ENCODE assay signal across 25 cellular contexts in genomic region chr14:103737432-103738045, GRCh38. TPM values are rescaled to one million over a fixed set of nuclear protein-coding genes. Genes with fewer than 3 reads are reported as not detected.
DNase-seq lines count a peak whose midpoint lies in the region; ATAC-seq, FAIRE-seq and TF ChIP-seq lines count a peak whose summit lies in the region.
"Had no signal": no experiment of that assay in that cellular context is flagged by ENCODE, and none has a peak within 500 bp of the region (broad histone marks: within the 10 kb centered on the region; RNA-seq: fewer than 3 reads in every experiment).

No MANE protein-coding gene starts in this region.

- no peak for FAIRE-seq in H1 (lab: Jason Lieb, UNC)
- FAIRE-seq: GM12891 had no signal

- peaks cover 0 to 6% of the 10 kb centered on the region in 2 experiments for H4K20me1 ChIP-seq in H1 (replicated peaks in 1 of 2; ENCODE audit: control insufficient read depth in 1 of 2, insufficient read depth in 2 of 2, low read length in 2 of 2)

- H3K36me3 Mint-ChIP-seq in WTC11 = peaks cover 17% of the 10 kb centered on the region

- no peak overlapping the region for H3K4me2 ChIP-seq in H1 (ENCODE audit: insufficient read depth in 1 of 2, low read depth in 2 of 2, low read length in 2 of 2)
- no peak overlapping the region for H3K4me2 ChIP-seq in neuronal stem cell (ENCODE audit: insufficient read depth, low read length, poor library complexity, severe bottlenecking)

- H4K91ac ChIP-seq in H1 (replicated peaks; ENCODE audit: insufficient read length, low read length) (no peak overlapping the region), neuronal stem cell (ENCODE audit: low read depth, low read length, poor library complexity) (no peak overlapping the region)

- WGBS in H1 (ENCODE audit: extremely low coverage in 1 of 2, insufficient coverage in 1 of 2, insufficient read length in 1 of 2, insufficient replicate concordance in 2 of 2, low coverage in 1 of 2, low lambda C conversion rate in 2 of 2, missing lambda C conversion rate in 1 of 2), 2 experiments = 92% methylated on average over 16 of the region's 16 CpGs; no CpG with 5 or more reads in 1 of the 2 experiments
- WGBS in neuronal stem cell (ENCODE audit: extremely low coverage in 2 of 2, insufficient read length in 2 of 2, insufficient replicate concordance in 1 of 2), 2 donors = no CpG with 5 or more reads among the region's 16 CpGs

- peaks cover 5% of the 10 kb centered on the region for H3K4me1 Mint-ChIP-seq in WTC11
- H3K4me1 Mint-ChIP-seq: activated CD4-positive, alpha-beta T cell treated with anti-CD3 and anti-CD28 coated beads, Interleukin-2, amount 10 ng/mL, durations not matched to agents 24 days and 14 days; activated naive CD8-positive, alpha-beta T cell treated with anti-CD3 and anti-CD28 coated beads, Interleukin-2, amount 50 U/mL, for 24 hours; CD4-positive, CD25-positive, alpha-beta regulatory T cell had no signal

- no peak overlapping the region for H3K14ac ChIP-seq in H1 (ENCODE audit: insufficient read length)
- no peak overlapping the region for H3K14ac ChIP-seq in neuronal stem cell (ENCODE audit: low read length)

- H3K23ac ChIP-seq in H1 (ENCODE audit: insufficient read length) = no peak overlapping the region
- no peak overlapping the region for H3K23ac ChIP-seq in neuronal stem cell (ENCODE audit: low read depth, low read length, poor library complexity)

- H3K9ac ChIP-seq in H1 (replicated peaks in 1 of 4; ENCODE audit: extremely low read depth in 1 of 4, low read depth in 3 of 4, low read length in 3 of 4) (no peak overlapping the region), neuronal stem cell (ENCODE audit: low read depth, low read length, poor library complexity) (no peak overlapping the region)

- H3K56ac ChIP-seq in H1 (replicated peaks; ENCODE audit: insufficient read length, low read depth, low read length) = no peak overlapping the region

- ATAC-seq in WTC11 = no peak
- no peak for ATAC-seq in HG02678 (IDR thresholded peaks at IDR 0.05; ENCODE audit: unreplicated experiment)
- ATAC-seq in Right ventricle myocardium inferior = no peak
- no peak for ATAC-seq in GM21528 (IDR thresholded peaks at IDR 0.05; ENCODE audit: low FRiP score, unreplicated experiment)
- ATAC-seq: activated naive CD8-positive, alpha-beta T cell treated with anti-CD3 and anti-CD28 coated beads, Interleukin-2, amount 50 U/mL, for 24 hours; body of pancreas; SK-N-SH treated with all-trans-retinoic acid at 6 μM for 48 hours had no signal

- no peaks in the 10 kb centered on the region for H3K27me3 ChIP-seq in H1 (replicated peaks in 1 of 4; ENCODE audit: control insufficient read depth in 3 of 4, extremely low read depth in 1 of 4, insufficient read depth in 3 of 4, low read length in 3 of 4)
- H3K27me3 ChIP-seq in neuronal stem cell (ENCODE audit: control insufficient read depth in 3 of 3, insufficient read depth in 3 of 3, low read depth in 1 of 3, low read length in 3 of 3) = no peaks in the 10 kb centered on the region
- H3K27me3 ChIP-seq in tibial artery = no peaks in the 10 kb centered on the region
- H3K27me3 ChIP-seq: body of pancreas, neutrophil had no signal

- H3K36me3 ChIP-seq in H1 (ENCODE audit: control insufficient read depth in 2 of 4, insufficient read depth in 4 of 4, low read length in 3 of 4) = peaks cover 0 to 6% (median 2%) of the 10 kb centered on the region in 4 experiments; a peak in 4 of 8 replicates
- peaks cover 12 to 25% of the 10 kb centered on the region in 2 donors for H3K36me3 ChIP-seq in neuronal stem cell (replicated peaks in 1 of 2; ENCODE audit: control insufficient read depth in 2 of 2, insufficient read depth in 2 of 2, low read length in 2 of 2)
- H3K36me3 ChIP-seq in tibial artery = peaks cover 18 to 76% (median 47%) of the 10 kb centered on the region in 3 donors

- H2BK20ac ChIP-seq in H1 (ENCODE audit: low read length) = no peak overlapping the region

- H2BK15ac ChIP-seq in H1 (ENCODE audit: low read length) (no peak overlapping the region), neuronal stem cell (ENCODE audit: low read length) (no peak overlapping the region)

- intact Hi-C loops in tibial artery (cut with DNase I; ENCODE audit: low total_unique reads) = loop anchor here (10.0 kb wide), 1 partner anchor 133 kb away; no protein-coding TSS in a partner anchor
- intact Hi-C loops in Right ventricle myocardium inferior (cut with DNase I) = no loop called here

- POLR2A ChIA-PET in WTC11 (lab: Charles Lee) = no interaction called here
- POLR2A ChIA-PET in H1 (lab: Charles Lee; ENCODE audit: partially characterized antibody) = interaction anchor here (1.4 kb wide), 1 partner anchor 11 kb away, joined by 3 read pairs; no protein-coding TSS in a partner anchor

- H2BK120ac ChIP-seq in H1 (replicated peaks; ENCODE audit: low read depth, low read length) (no peak overlapping the region), neuronal stem cell (ENCODE audit: low read depth, low read length) (no peak overlapping the region)

- H2AFZ ChIP-seq in H1 (ENCODE audit: low read length) (no peak overlapping the region), neuronal stem cell (ENCODE audit: low read length) (no peak overlapping the region)

- DNase-seq in WTC11 (ENCODE audit: low spot score) (no peak), H1 (ENCODE audit: low read depth in 1 of 2, low spot score in 2 of 2) (no peak), neuronal stem cell (ENCODE audit: low spot score) (no peak), tibial artery (peak in 1 of 2 donors; percentile 69), Right ventricle myocardium inferior (ENCODE audit: missing footprints) (no peak), hippocampal formation (lab: John Stamatoyannopoulos, UW) (no peak)
- DNase-seq: activated CD4-positive, alpha-beta T cell treated with anti-CD3 and anti-CD28 coated beads, Interleukin-2, amount 10 ng/mL, durations not matched to agents 24 days and 14 days; activated gamma-delta T cell; activated naive CD8-positive, alpha-beta T cell treated with anti-CD3 and anti-CD28 coated beads, Interleukin-2, amount 50 U/mL, for 24 hours; activated T-cell treated with anti-CD3 and anti-CD28 coated beads, Interleukin-2, amount 50 U/mL, for 1 hour; CD4-positive, CD25-positive, alpha-beta regulatory T cell; effector CD8-positive, alpha-beta T cell; erythroblast; GOT3; mesendoderm; NCI-H510A; T-helper 2 cell had no signal

- H4K8ac ChIP-seq in H1 (ENCODE audit: extremely low read depth, insufficient read depth, low read length) (no peak overlapping the region), neuronal stem cell (ENCODE audit: low read depth, low read length) (no peak overlapping the region)

- H3K4me3 Mint-ChIP-seq in WTC11 = no peak overlapping the region
- H3K4me3 Mint-ChIP-seq: activated CD4-positive, alpha-beta T cell treated with anti-CD3 and anti-CD28 coated beads, Interleukin-2, amount 10 ng/mL, durations not matched to agents 24 days and 14 days; activated naive CD8-positive, alpha-beta T cell treated with anti-CD3 and anti-CD28 coated beads, Interleukin-2, amount 50 U/mL, for 24 hours; CD4-positive, CD25-positive, alpha-beta regulatory T cell; stimulated activated naive CD8-positive, alpha-beta T cell treated with anti-CD3 and anti-CD28 coated beads, Interleukin-15, Interleukin-2, amounts not matched to agents 100 ng/mL and 50 ng/mL, for 24 hours had no signal

- H4K5ac ChIP-seq in H1 (ENCODE audit: insufficient read length, low read depth, low read length) = no peak overlapping the region

- no peak for TF ChIP-seq POLR2A in H1 (IDR thresholded peaks at IDR 0.05; ENCODE audit: control extremely low read depth in 1 of 2, low read depth in 2 of 2, low read length in 2 of 2)

- TF ChIP-seq RAD21 in H1 (IDR thresholded peaks at IDR 0.05 in 1 of 2, conservative IDR thresholded peaks at IDR 0.05 in 1 of 2; ENCODE audit: low read depth in 2 of 2, low read length in 2 of 2) = no peak

- peaks cover 0 to 3% (median under 1%) of the 10 kb centered on the region in 4 experiments; a peak in 3 of 7 replicates for H3K4me1 ChIP-seq in H1 (replicated peaks in 1 of 4; ENCODE audit: control insufficient read depth in 3 of 4, insufficient read depth in 4 of 4, low read length in 3 of 4)
- H3K4me1 ChIP-seq in neuronal stem cell (ENCODE audit: control insufficient read depth in 2 of 2, insufficient read depth in 1 of 2, low read depth in 1 of 2, low read length in 2 of 2) = peaks cover 0 to 2% of the 10 kb centered on the region in 2 donors
- H3K4me1 ChIP-seq in tibial artery = peaks cover 0 to 37% (median 32%) of the 10 kb centered on the region in 4 donors
- H3K4me1 ChIP-seq: body of pancreas, psoas muscle had no signal

- H3K27me3 Mint-ChIP-seq in WTC11 (ENCODE audit: low read depth) = no peaks in the 10 kb centered on the region
- H3K27me3 Mint-ChIP-seq: activated CD4-positive, alpha-beta T cell treated with anti-CD3 and anti-CD28 coated beads, Interleukin-2, amount 10 ng/mL, durations not matched to agents 24 days and 14 days; activated naive CD8-positive, alpha-beta T cell treated with anti-CD3 and anti-CD28 coated beads, Interleukin-2, amount 50 U/mL, for 24 hours; CD4-positive, CD25-positive, alpha-beta regulatory T cell; stimulated activated naive CD8-positive, alpha-beta T cell treated with anti-CD3 and anti-CD28 coated beads, Interleukin-15, Interleukin-2, amounts not matched to agents 100 ng/mL and 50 ng/mL, for 24 hours had no signal

- H3K23me2 ChIP-seq in H1 (ENCODE audit: low read depth, low read length) = no peaks in the 10 kb centered on the region

- no peaks in the 10 kb centered on the region for H3K9me3 Mint-ChIP-seq in WTC11
- H3K9me3 Mint-ChIP-seq: activated CD4-positive, alpha-beta T cell treated with anti-CD3 and anti-CD28 coated beads, Interleukin-2, amount 10 ng/mL, durations not matched to agents 24 days and 14 days; activated naive CD8-positive, alpha-beta T cell treated with anti-CD3 and anti-CD28 coated beads, Interleukin-2, amount 50 U/mL, for 24 hours; CD4-positive, CD25-positive, alpha-beta regulatory T cell; stimulated activated naive CD8-positive, alpha-beta T cell treated with anti-CD3 and anti-CD28 coated beads, Interleukin-15, Interleukin-2, amounts not matched to agents 100 ng/mL and 50 ng/mL, for 24 hours had no signal

- CTCF ChIA-PET in WTC11 (lab: Charles Lee) (interaction anchor here (0.7 kb wide), 1 partner anchor 9 kb away, joined by 3 read pairs; no protein-coding TSS in a partner anchor), H1 (lab: Charles Lee; ENCODE audit: partially characterized antibody) (interaction anchor here (0.6 to 2.5 kb wide), 5 partner anchors 13 to 195 kb away, joined by 3 to 9 read pairs (median 4); no protein-coding TSS in a partner anchor)

- TF ChIP-seq CTCF in WTC11 (IDR thresholded peaks at IDR 0.05) (no peak), H1 (IDR thresholded peaks at IDR 0.05; ENCODE audit: control extremely low read depth in 1 of 3, insufficient read depth in 1 of 3, low read depth in 1 of 3, low read length in 3 of 3) (no peak), tibial artery (IDR thresholded peaks at IDR 0.05) (no peak)

- no peak overlapping the region for H3K4me3 ChIP-seq in H1 (ENCODE audit: extremely low read depth in 1 of 4, insufficient read depth in 2 of 4, low read depth in 3 of 4, low read length in 4 of 4)
- no peak overlapping the region for H3K4me3 ChIP-seq in neuronal stem cell (ENCODE audit: low read length in 2 of 2)
- H3K4me3 ChIP-seq in tibial artery = no peak overlapping the region
- H3K4me3 ChIP-seq: body of pancreas, psoas muscle had no signal

- H2BK12ac ChIP-seq in H1 (ENCODE audit: low read depth, low read length) (no peak overlapping the region), neuronal stem cell (ENCODE audit: low read length) (no peak overlapping the region)

- H2BK5ac ChIP-seq in H1 (ENCODE audit: low read depth, low read length) (no peak overlapping the region), neuronal stem cell (ENCODE audit: low read length) (no peak overlapping the region)

- H3K18ac ChIP-seq in H1 (ENCODE audit: extremely low read depth, low read length) (no peak overlapping the region), neuronal stem cell (ENCODE audit: low read length) (peak overlapping the region; percentile 58)

- no peaks in the 10 kb centered on the region for H3K79me2 ChIP-seq in H1 (ENCODE audit: control insufficient read depth in 1 of 2, insufficient read depth in 2 of 2, low read length in 2 of 2)

- H3K27ac ChIP-seq in H1 (ENCODE audit: low read depth, low read length) (no peak overlapping the region), neuronal stem cell (replicated peaks; ENCODE audit: low read length) (no peak overlapping the region), tibial artery (peak overlapping the region; percentile 83 to 84)
- H3K27ac ChIP-seq: body of pancreas, neutrophil, psoas muscle had no signal

- H3K9me3 ChIP-seq in H1 (ENCODE audit: insufficient read depth in 2 of 2, low read depth in 1 of 2, low read length in 1 of 2) (no peaks in the 10 kb centered on the region), neuronal stem cell (replicated peaks in 1 of 2; ENCODE audit: control insufficient read depth in 2 of 2, insufficient read depth in 1 of 2, low read depth in 1 of 2, low read length in 2 of 2) (no peaks in the 10 kb centered on the region), tibial artery (no peaks in the 10 kb centered on the region)
- H3K9me3 ChIP-seq: body of pancreas, neutrophil, psoas muscle had no signal

- peak overlapping the region; percentile 37; the same call in 1 of the 2 replicates for H3K27ac Mint-ChIP-seq in WTC11
- H3K27ac Mint-ChIP-seq: activated CD4-positive, alpha-beta T cell treated with anti-CD3 and anti-CD28 coated beads, Interleukin-2, amount 10 ng/mL, durations not matched to agents 24 days and 14 days; activated naive CD8-positive, alpha-beta T cell treated with anti-CD3 and anti-CD28 coated beads, Interleukin-2, amount 50 U/mL, for 24 hours; CD4-positive, CD25-positive, alpha-beta regulatory T cell; stimulated activated naive CD8-positive, alpha-beta T cell treated with anti-CD3 and anti-CD28 coated beads, Interleukin-15, Interleukin-2, amounts not matched to agents 100 ng/mL and 50 ng/mL, for 24 hours had no signal

- H2AK5ac ChIP-seq in H1 (ENCODE audit: low read depth, low read length) = no peak overlapping the region
- no peak overlapping the region for H2AK5ac ChIP-seq in neuronal stem cell (ENCODE audit: low read depth, low read length)

- TF ChIP-seq EP300 in H1 (IDR thresholded peaks at IDR 0.05; ENCODE audit: borderline replicate concordance in 1 of 2, low read depth in 2 of 2, low read length in 2 of 2) = no peak

- H3K4ac ChIP-seq in H1 (replicated peaks; ENCODE audit: insufficient read length, low read depth, low read length) (no peak overlapping the region), neuronal stem cell (ENCODE audit: low read length) (no peak overlapping the region)

- H3K79me1 ChIP-seq in H1 (ENCODE audit: low read depth, low read length) (no peaks in the 10 kb centered on the region), neuronal stem cell (ENCODE audit: low read depth, low read length) (peaks cover 4% of the 10 kb centered on the region)

RNA-seq across cellular contexts. Expression of gene ZFYVE21, which starts 21.9 kb away (rescaled TPM):
- total RNA-seq in WTC11 (2021) (59.7 to 69.2 TPM (median 65.1 TPM) in 3 replicates), Right ventricle myocardium inferior (46.9 TPM)
- 44.3 and 53.4 TPM in 2 replicates for total RNA-seq in H1 (2021; fragmentation: NEBNext Ultra II Directional; extraction: Animal tissue kit (Norgen Biotek cat#: 25700))
- polyA plus RNA-seq in H1 (2011; rRNA removed) = 127 and 143 TPM in 2 replicates
- polyA plus RNA-seq in H1 (2011; cell fraction: cytosol; rRNA removed) = 90.7 TPM
- 120 TPM for polyA plus RNA-seq in H1 (2011; cell fraction: nucleus; rRNA removed)
- 47.7 to 65.8 TPM (median 61.0 TPM) in 4 replicates for polyA plus RNA-seq in H1 (2012, experiment 1 of 2)
- polyA plus RNA-seq in H1 (2012, experiment 2 of 2) = 24.4 TPM
- 43.0 TPM for polyA plus RNA-seq in H1 (2013, experiment 1 of 2)
- polyA plus RNA-seq in H1 (2013, experiment 2 of 2) = 40.6 TPM
- 31.5 and 34.8 TPM in 2 replicates for polyA minus RNA-seq in H1 (2011; rRNA and poly(A)+ RNA removed)
- polyA minus RNA-seq in H1 (2011; cell fraction: cytosol; rRNA and poly(A)+ RNA removed) = 34.2 TPM
- polyA minus RNA-seq in H1 (2011; cell fraction: nucleus; rRNA and poly(A)+ RNA removed) = 39.4 TPM
- 34.8 TPM for polyA plus RNA-seq in neuronal stem cell (2013, experiment 1 of 2)
- polyA plus RNA-seq in neuronal stem cell (2013, experiment 2 of 2) = 32.9 TPM

RNA-seq across cellular contexts. Expression of gene XRCC3, which starts 22.3 kb away (rescaled TPM):
- total RNA-seq in WTC11 (2021) = 46.7 to 51.4 TPM (median 50.5 TPM) in 3 replicates
- total RNA-seq in H1 (2021; fragmentation: NEBNext Ultra II Directional; extraction: Animal tissue kit (Norgen Biotek cat#: 25700)) = 41.7 and 41.8 TPM in 2 replicates
- polyA plus RNA-seq in H1 (2011; rRNA removed) = 36.9 and 51.2 TPM in 2 replicates
- 44.6 TPM for polyA plus RNA-seq in H1 (2011; cell fraction: cytosol; rRNA removed)
- polyA plus RNA-seq in H1 (2011; cell fraction: nucleus; rRNA removed) = 72.6 TPM
- 29.9 to 39.9 TPM (median 33.4 TPM) in 4 replicates for polyA plus RNA-seq in H1 (2012, experiment 1 of 2)
- polyA plus RNA-seq in H1 (2012, experiment 2 of 2) = 49.6 TPM
- polyA plus RNA-seq in H1 (2013, experiment 1 of 2) = 34.4 TPM
- polyA plus RNA-seq in H1 (2013, experiment 2 of 2) = 29.7 TPM
- polyA minus RNA-seq in H1 (2011; rRNA and poly(A)+ RNA removed) = 23.0 and 28.4 TPM in 2 replicates
- 27.0 TPM for polyA minus RNA-seq in H1 (2011; cell fraction: cytosol; rRNA and poly(A)+ RNA removed)
- polyA minus RNA-seq in H1 (2011; cell fraction: nucleus; rRNA and poly(A)+ RNA removed) = 33.4 TPM
- polyA plus RNA-seq in neuronal stem cell (2013, experiment 1 of 2) = 31.8 TPM
- 33.0 TPM for polyA plus RNA-seq in neuronal stem cell (2013, experiment 2 of 2)
- 2.8 TPM for total RNA-seq in Right ventricle myocardium inferior

Comparison
In these comparisons a context has a peak if more than half of its experiments do, and no peak if none do; other contexts are left out.
1. H3K27ac ChIP-seq: peak in tibial artery (2 of 2); none in H1 (single experiment) and neuronal stem cell (single experiment).
2. RNA of gene XRCC3, which starts 22.3 kb away (total RNA-seq): 46.7 to 51.4 TPM in WTC11 and 41.7 to 41.8 TPM in H1; 2.8 TPM in Right ventricle myocardium inferior (single experiment); every median in the first group is over 10 times any median in the second.